In genomic region chr2:112053917-112054846, GRCh38 we compare ENCODE assay signal across 8 cellular contexts. TPM values are rescaled to one million over a fixed set of nuclear protein-coding genes. Genes with fewer than 3 reads are reported as not detected.
A peak's percentile ranks its signal among the peaks of the same experiment; 100 is the strongest.
DNase-seq lines count a peak whose midpoint lies in the region; ATAC-seq, FAIRE-seq and TF ChIP-seq lines count a peak whose summit lies in the region.

No MANE protein-coding gene starts in this region.

- H2AK5ac ChIP-seq in IMR-90 (ENCODE audit: low read depth, low read length): no peak overlapping the region

- TF ChIP-seq RAD21 in IMR-90 (IDR thresholded peaks at IDR 0.05; ENCODE audit: low read length): no peak

- H2BK20ac ChIP-seq in IMR-90 (ENCODE audit: low read depth, low read length): peak overlapping the region; percentile 63

- H3K4me2 ChIP-seq in IMR-90 (ENCODE audit: low read depth, low read length): peak overlapping the region; percentile 97
- peak overlapping the region; percentile 67 for H3K4me2 ChIP-seq in OCI-LY7 (ENCODE audit: low read length)

- WGBS in IMR-90 (ENCODE audit: extremely low coverage in 2 of 2, insufficient read length in 1 of 2), 2 experiments: 2% methylated on average over 16 of the region's 62 CpGs; no CpG with 5 or more reads in 1 of the 2 experiments

- H4K5ac ChIP-seq in IMR-90 (ENCODE audit: low read depth, low read length): peak overlapping the region; percentile 65

- no TSS peak for BruUV-seq in IMR-90 (replicated peaks; lab: Mats Ljungman, UMichigan)
- no TSS peak for BruUV-seq in OCI-LY7 (replicated peaks; lab: Mats Ljungman, UMichigan)

- H3K9me2 ChIP-seq in OCI-LY7 (ENCODE audit: insufficient read depth, low read length): no peaks in the 10 kb centered on the region

- H3K79me1 ChIP-seq in IMR-90 (ENCODE audit: low read depth in 1 of 2, low read length in 2 of 2): peaks cover 18 to 34% of the 10 kb centered on the region in 2 experiments

- peaks cover 5% of the 10 kb centered on the region; the same call in 1 of the 2 replicates for H3K36me3 ChIP-seq in IMR-90 (ENCODE audit: control insufficient read depth, insufficient read depth, low read length)
- H3K36me3 ChIP-seq in OCI-LY7 (ENCODE audit: insufficient read depth, low read length): 0 out of 2 replicates have a peak, but pooled peaks cover under 1% of the 10 kb centered on the region
- H3K36me3 ChIP-seq in mucosa of rectum (ENCODE audit: control insufficient read depth in 2 of 2, insufficient read depth in 2 of 2, low read length in 2 of 2): no peaks in the 10 kb centered on the region

- FAIRE-seq in D721Med (lab: Jason Lieb, UNC): no peak

- H3K56ac ChIP-seq in IMR-90 (ENCODE audit: extremely low read depth, insufficient read depth, low read length): no peak overlapping the region

- H2BK5ac ChIP-seq in IMR-90 (ENCODE audit: low read depth, low read length, poor library complexity, severe bottlenecking): peak overlapping the region; percentile 91

- no peak for TF ChIP-seq POLR2A in IMR-90 (IDR thresholded peaks at IDR 0.05; ENCODE audit: low read depth, low read length)

- H2BK120ac ChIP-seq in IMR-90 (ENCODE audit: low read depth, low read length): peak overlapping the region; percentile 81

- in situ Hi-C loops in IMR-90 (cut with MboI; ENCODE audit: low sequenced_read_pairs): no loop called here

- TF ChIP-seq CTCF in D721Med (IDR thresholded peaks at IDR 0.05; ENCODE audit: insufficient read depth, missing control alignments) (no peak), IMR-90 (conservative IDR thresholded peaks at IDR 0.05; ENCODE audit: low read depth, low read length) (no peak), OCI-LY7 (conservative IDR thresholded peaks at IDR 0.05; ENCODE audit: low read length) (no peak)

- peaks cover 16% of the 10 kb centered on the region; the same call in 1 of the 2 replicates for H3K79me2 ChIP-seq in OCI-LY7 (ENCODE audit: insufficient read depth, low read depth, low read length)

- intact Hi-C loops in IMR-90 (cut with micrococcal nuclease): loop anchor here (5.0 kb wide), 1 partner anchor 203 kb away; the partner anchor contains the start of gene ZC3H8
- intact Hi-C loops in OCI-LY7 (cut with micrococcal nuclease; ENCODE audit: unreplicated experiment): loop anchor here (2.0 kb wide), 1 partner anchor 531 kb away; the partner anchor contains the start of gene CHCHD5

- ATAC-seq in GM21528 (IDR thresholded peaks at IDR 0.05; ENCODE audit: low FRiP score, unreplicated experiment): peak; percentile 72
- peak; percentile 75 for ATAC-seq in IMR-90 (ENCODE audit: low read depth)

- peak overlapping the region; percentile 99 for H3K18ac ChIP-seq in IMR-90 (ENCODE audit: low read depth, low read length)

- CTCF ChIA-PET in IMR-90 (lab: Yijun Ruan, JAX) (interaction anchor here (0.7 to 1.0 kb wide), 2 partner anchors 40 to 167 kb away, joined by 3 to 6 read pairs; no protein-coding TSS in a partner anchor), OCI-LY7 (lab: Charles Lee; ENCODE audit: unreplicated experiment) (no interaction called here)

- peaks cover 10% of the 10 kb centered on the region for H3K4me1 ChIP-seq in IMR-90 (ENCODE audit: control insufficient read depth, insufficient read depth, low read length)
- H3K4me1 ChIP-seq in OCI-LY7 (ENCODE audit: insufficient read depth, low read length, poor library complexity, severe bottlenecking): peaks cover 31% of the 10 kb centered on the region
- peaks cover 29 to 40% of the 10 kb centered on the region in 2 donors for H3K4me1 ChIP-seq in mucosa of rectum (ENCODE audit: control insufficient read depth in 2 of 2, insufficient read depth in 2 of 2, low read length in 2 of 2)

- H3K9me3 ChIP-seq in IMR-90 (ENCODE audit: control insufficient read depth, insufficient read depth, low read length) (no peaks in the 10 kb centered on the region), OCI-LY7 (ENCODE audit: low read length) (no peaks in the 10 kb centered on the region), mucosa of rectum (ENCODE audit: control insufficient read depth in 2 of 2, low read length in 2 of 2) (no peaks in the 10 kb centered on the region)

- H2AK9ac ChIP-seq in IMR-90 (replicated peaks; ENCODE audit: low read depth, low read length, poor library complexity): no peak overlapping the region

- H4K20me1 ChIP-seq in IMR-90 (ENCODE audit: insufficient read depth, low read length) (peaks cover 22% of the 10 kb centered on the region), OCI-LY7 (ENCODE audit: insufficient read depth, low read length) (no peaks in the 10 kb centered on the region)

- H3K4me3 ChIP-seq in IMR-90 (ENCODE audit: insufficient read depth, low read depth, low read length) (peak overlapping the region; percentile 87), OCI-LY7 (ENCODE audit: low read depth, low read length, poor library complexity, severe bottlenecking) (peak overlapping the region; percentile 76), mucosa of rectum (ENCODE audit: low read length in 2 of 2) (peak overlapping the region; percentile 82 to 90)

- POLR2A ChIA-PET in IMR-90 (lab: Charles Lee; ENCODE audit: unreplicated experiment): no interaction called here
- POLR2A ChIA-PET in OCI-LY7 (lab: Charles Lee): interaction anchor here (0.6 to 1.1 kb wide), 7 partner anchors 10 to 529 kb away, joined by 3 to 7 read pairs (median 3); partner anchors contain the start of gene ANAPC1

- H2AFZ ChIP-seq in IMR-90 (replicated peaks; ENCODE audit: low read length, poor library complexity) (peak overlapping the region; percentile 89), OCI-LY7 (ENCODE audit: low read length) (peak overlapping the region; percentile 47)

- H3K4ac ChIP-seq in IMR-90 (ENCODE audit: low read depth, low read length): peak overlapping the region; percentile 82

- peak overlapping the region; percentile 95 for H3K27ac ChIP-seq in IMR-90 (ENCODE audit: insufficient read depth, low read length)
- peak overlapping the region; percentile 54 for H3K27ac ChIP-seq in OCI-LY7 (ENCODE audit: low read depth, low read length, poor library complexity, severe bottlenecking)
- peak overlapping the region; percentile 72 for H3K27ac ChIP-seq in epithelial cell of prostate
- H3K27ac ChIP-seq in mucosa of rectum (ENCODE audit: low read depth in 2 of 2, low read length in 2 of 2): peak overlapping the region; percentile 97

- peak overlapping the region; percentile 84 for H3K14ac ChIP-seq in IMR-90 (replicated peaks; ENCODE audit: low read depth, low read length)

- H3K27me3 ChIP-seq in IMR-90 (ENCODE audit: control insufficient read depth, insufficient read depth, low read length) (no peaks in the 10 kb centered on the region), mucosa of rectum (ENCODE audit: control insufficient read depth in 2 of 2, insufficient read depth in 2 of 2, low read length in 2 of 2) (no peaks in the 10 kb centered on the region)

- H4K91ac ChIP-seq in IMR-90 (ENCODE audit: insufficient read depth, low read depth, low read length): peak overlapping the region; percentile 82

- peak overlapping the region; percentile 32; the same call in 1 of the 2 replicates for H3K23ac ChIP-seq in IMR-90 (ENCODE audit: low read depth, low read length)

- peak overlapping the region; percentile 59; the same call in 1 of the 3 replicates for H2BK15ac ChIP-seq in IMR-90 (ENCODE audit: low read depth, low read length)

- DNase-seq in D721Med (ENCODE audit: insufficient read length, low spot score): peak; percentile 70
- peak; percentile 92 for DNase-seq in IMR-90
- DNase-seq in OCI-LY7 (ENCODE audit: low spot score): peak; percentile 93
- DNase-seq in activated T-cell treated with anti-CD3 and anti-CD28 coated beads for 4 hours: peak; percentile 98
- DNase-seq in epithelial cell of prostate (ENCODE audit: low read depth, low spot score): peak; percentile 56
- peak; percentile 96 for DNase-seq in stimulated activated CD8-positive, alpha-beta memory T cell treated with anti-CD3 and anti-CD28 coated beads, Interleukin-4, amount 100 ng/mL, for 24 hours (ENCODE audit: low read depth)

- H3K9me1 ChIP-seq in IMR-90 (ENCODE audit: insufficient read depth, low read length): peaks cover 11% of the 10 kb centered on the region

- peak overlapping the region; percentile 27 to 63; a peak in 2 of 4 replicates for H4K8ac ChIP-seq in IMR-90 (ENCODE audit: low read depth in 2 of 2, low read length in 2 of 2)

- dilution Hi-C loops in IMR-90 (cut with HindIII; ENCODE audit: low sequenced_read_pairs, unreplicated experiment): no loop called here

- H3K9ac ChIP-seq in IMR-90 (ENCODE audit: low read depth, low read length) (peak overlapping the region; percentile 88), mucosa of rectum (ENCODE audit: low read depth in 1 of 2, low read length in 2 of 2) (peak overlapping the region; percentile 52 to 54)

TF ChIP-seq in IMR-90, 13 proteins besides CTCF, POLR2A, EP300 and RAD21 (continues in another document):
- TF ChIP-seq MAFK (IDR thresholded peaks at IDR 0.05; ENCODE audit: low read depth, low read length): no peak
- no peak for TF ChIP-seq RFX5 (IDR thresholded peaks at IDR 0.05; ENCODE audit: low read depth, low read length)
- TF ChIP-seq MAZ (IDR thresholded peaks at IDR 0.05; ENCODE audit: borderline replicate concordance, low read depth, low read length): no peak
- no peak for TF ChIP-seq BHLHE40 (IDR thresholded peaks at IDR 0.05; ENCODE audit: low read depth, low read length)
- TF ChIP-seq FOS (IDR thresholded peaks at IDR 0.05; ENCODE audit: low read depth, low read length): no peak
- TF ChIP-seq NFE2L2 (IDR thresholded peaks at IDR 0.05; ENCODE audit: low read depth, low read length): no peak
- no peak for TF ChIP-seq RCOR1 (IDR thresholded peaks at IDR 0.05; ENCODE audit: insufficient replicate concordance, low read length)
- no peak for TF ChIP-seq CHD1 (IDR thresholded peaks at IDR 0.05; ENCODE audit: low read depth, low read length)
- TF ChIP-seq ELK1 (IDR thresholded peaks at IDR 0.05; ENCODE audit: borderline replicate concordance, low read depth, low read length): no peak

RNA-seq across cellular contexts. Expression of gene TMEM87B, which starts 0.9 kb away (rescaled TPM):
- total RNA-seq in IMR-90 (2012; rRNA removed) (6.3 and 16.9 TPM in 2 replicates), OCI-LY7 (2022) (22.8 TPM in 2 replicates)
- 8.8 and 12.5 TPM in 2 replicates for polyA plus RNA-seq in IMR-90 (2012; rRNA removed)
- 2.8 and 3.4 TPM in 2 replicates for polyA plus RNA-seq in IMR-90 (2012; cell fraction: cytosol; rRNA removed)
- polyA plus RNA-seq in IMR-90 (2012; cell fraction: nucleus; rRNA removed; ENCODE audit: low replicate concordance): 7.8 and 22.3 TPM in 2 replicates
- total RNA-seq in OCI-LY7 (2014; rRNA removed; shearing (Covaris generic)): 9.1 and 13.9 TPM in 2 replicates

Comparison
In these comparisons a context has a peak if more than half of its experiments do, and no peak if none do; other contexts are left out.
1. Peak in every context shown above with its lines: DNase-seq, ATAC-seq, H3K4me3 ChIP-seq and H3K27ac ChIP-seq.